In genomic region chr6:70411948-70412796, GRCh38 we compare ENCODE assay signal across 9 cellular contexts. TPM values are rescaled to one million over a fixed set of nuclear protein-coding genes. Genes with fewer than 3 reads are reported as not detected.
DNase-seq lines count a peak whose midpoint lies in the region; ATAC-seq and TF ChIP-seq lines count a peak whose summit lies in the region.
"Had no signal": no experiment of that assay in that cellular context is flagged by ENCODE, and none has a peak within 500 bp of the region (broad histone marks: within the 10 kb centered on the region; RNA-seq: fewer than 3 reads in every experiment).

No MANE protein-coding gene starts in this region.

- peak overlapping the region; percentile 94 for H3K4me3 Mint-ChIP-seq in Caco-2 (ENCODE audit: unreplicated experiment)
- peak overlapping the region; percentile 92 for H3K4me3 Mint-ChIP-seq in osteocyte (ENCODE audit: unreplicated experiment)

- H3K4me3 ChIP-seq in Caco-2 (ENCODE audit: low read depth, low read length) (peak overlapping the region; percentile 58), OCI-LY7 (ENCODE audit: low read depth, low read length, poor library complexity, severe bottlenecking) (peak overlapping the region; percentile 75), epithelial cell of esophagus (ENCODE audit: low read length) (peak overlapping the region; percentile 90)

- H3K9me3 Mint-ChIP-seq in Caco-2 (ENCODE audit: unreplicated experiment), result no peaks in the 10 kb centered on the region
- H3K9me3 Mint-ChIP-seq in osteocyte (ENCODE audit: unreplicated experiment), result no peaks in the 10 kb centered on the region

- H3K4me2 ChIP-seq in OCI-LY7 (ENCODE audit: low read length), result peak overlapping the region; percentile 87

- POLR2A ChIA-PET in Caco-2 (lab: Charles Lee), result interaction anchor here (1.3 to 2.4 kb wide), 2 partner anchors 13 to 255 kb away, joined by 5 to 36 read pairs; partner anchors contain the start of gene SMAP1
- POLR2A ChIA-PET in OCI-LY7 (lab: Charles Lee), result interaction anchor here (1.0 to 3.5 kb wide), 7 partner anchors 9 to 606 kb away, joined by 3 to 18 read pairs (median 5); partner anchors contain the start of gene SMAP1

- H3K9me3 ChIP-seq in Caco-2, result no peaks in the 10 kb centered on the region
- H3K9me3 ChIP-seq in OCI-LY7 (ENCODE audit: low read length), result no peaks in the 10 kb centered on the region

- peaks cover 26% of the 10 kb centered on the region for H3K4me1 ChIP-seq in Caco-2
- H3K4me1 ChIP-seq in OCI-LY7 (ENCODE audit: insufficient read depth, low read length, poor library complexity, severe bottlenecking), result peaks cover 18% of the 10 kb centered on the region

- TF ChIP-seq CTCF in Caco-2 (IDR thresholded peaks at IDR 0.05; ENCODE audit: insufficient read depth in 1 of 2, low read depth in 1 of 2, low read length in 1 of 2, severe bottlenecking in 1 of 2, unreplicated experiment in 1 of 2) (no peak), OCI-LY7 (conservative IDR thresholded peaks at IDR 0.05; ENCODE audit: low read length) (no peak), epithelial cell of esophagus (IDR thresholded peaks at IDR 0.05; ENCODE audit: insufficient read depth, low read depth, low read length, missing control alignments) (no peak), osteocyte (IDR thresholded peaks at IDR 0.05) (no peak)

- H3K27ac Mint-ChIP-seq in Caco-2 (ENCODE audit: unreplicated experiment) (peak overlapping the region; percentile 76), osteocyte (ENCODE audit: unreplicated experiment) (peak overlapping the region; percentile 92)

- H3K79me2 ChIP-seq in OCI-LY7 (ENCODE audit: insufficient read depth, low read depth, low read length), result peaks cover 33% of the 10 kb centered on the region

- no peaks in the 10 kb centered on the region for H3K36me3 ChIP-seq in Caco-2 (ENCODE audit: control insufficient read depth, insufficient read depth, low read length)
- H3K36me3 ChIP-seq in OCI-LY7 (ENCODE audit: insufficient read depth, low read length), result peaks cover 6% of the 10 kb centered on the region

- H3K36me3 Mint-ChIP-seq in Caco-2 (ENCODE audit: insufficient read depth, unreplicated experiment), result peaks cover 6% of the 10 kb centered on the region
- H3K36me3 Mint-ChIP-seq in osteocyte (ENCODE audit: unreplicated experiment), result peaks cover 3% of the 10 kb centered on the region

- H4K20me1 ChIP-seq in OCI-LY7 (ENCODE audit: insufficient read depth, low read length), result peaks cover 10% of the 10 kb centered on the region; the same call in 1 of the 2 replicates

- no peak for ATAC-seq in HG03520 (IDR thresholded peaks at IDR 0.05; ENCODE audit: unreplicated experiment)
- no peak for ATAC-seq in GM21619 (IDR thresholded peaks at IDR 0.05; ENCODE audit: unreplicated experiment)

- CTCF ChIA-PET in Caco-2 (lab: Charles Lee), result interaction anchor here (0.8 to 1.2 kb wide), 2 partner anchors 41 to 45 kb away, joined by 3 to 10 read pairs; no protein-coding TSS in a partner anchor
- CTCF ChIA-PET in OCI-LY7 (lab: Charles Lee; ENCODE audit: unreplicated experiment), result no interaction called here

- peak overlapping the region; percentile 86 for H2AFZ ChIP-seq in OCI-LY7 (ENCODE audit: low read length)

- intact Hi-C loops in Caco-2 (cut with micrococcal nuclease; ENCODE audit: unreplicated experiment) (loop anchor here (2.0 kb wide), 1 partner anchor 41 kb away; no protein-coding TSS in a partner anchor), OCI-LY7 (cut with micrococcal nuclease; ENCODE audit: unreplicated experiment) (loop anchor here (5.0 to 10.0 kb wide), 3 partner anchors 155 to 530 kb away; partner anchors contain the start of gene SDHAF4)

- DNase-seq in Caco-2, result no peak
- DNase-seq in OCI-LY7 (ENCODE audit: low spot score), result no peak
- DNase-seq in epithelial cell of esophagus (ENCODE audit: low read depth), result no peak
- DNase-seq in osteocyte (ENCODE audit: extremely low spot score, unreplicated experiment), result no peak
- no peak for DNase-seq in NCI-H226
- DNase-seq in NCI-H510A treated with DMSO at 0.1 percent for 48 hours (lab: John Stamatoyannopoulos, UW), result no peak
- DNase-seq: activated effector memory CD4-positive, alpha-beta T cell treated with anti-CD3 and anti-CD28 coated beads, Interleukin-2, amount 50 U/mL, for 16 hours had no signal

- peak overlapping the region; percentile 64 for H3K27ac ChIP-seq in OCI-LY7 (ENCODE audit: low read depth, low read length, poor library complexity, severe bottlenecking)

- no TSS peak for BruUV-seq in Caco-2 (replicated peaks; lab: Mats Ljungman, UMichigan)
- no TSS peak for BruUV-seq in OCI-LY7 (replicated peaks; lab: Mats Ljungman, UMichigan)

- H3K4me1 Mint-ChIP-seq in Caco-2 (ENCODE audit: low read depth, unreplicated experiment), result peaks cover 8% of the 10 kb centered on the region
- peaks cover 18% of the 10 kb centered on the region for H3K4me1 Mint-ChIP-seq in osteocyte (ENCODE audit: unreplicated experiment)

- H3K27me3 ChIP-seq in Caco-2 (replicated peaks; ENCODE audit: control insufficient read depth, insufficient read depth, low read length), result no peaks in the 10 kb centered on the region

- H3K27me3 Mint-ChIP-seq in Caco-2 (ENCODE audit: insufficient read depth, unreplicated experiment), result no peaks in the 10 kb centered on the region
- peaks cover 26% of the 10 kb centered on the region for H3K27me3 Mint-ChIP-seq in osteocyte (ENCODE audit: unreplicated experiment)

- no peaks in the 10 kb centered on the region for H3K9me2 ChIP-seq in OCI-LY7 (ENCODE audit: insufficient read depth, low read length)

RNA-seq across cellular contexts. Expression of gene FAM135A, which starts 1.1 kb away (rescaled TPM):
- total RNA-seq in Caco-2 (2022) (18.7 and 21.4 TPM in 2 replicates), OCI-LY7 (2022) (35.5 and 41.3 TPM in 2 replicates), osteocyte (15.5 and 16.5 TPM in 2 replicates)
- 46.1 and 66.2 TPM in 2 replicates for total RNA-seq in OCI-LY7 (2014; rRNA removed; shearing (Covaris generic))
